In the genomic region with DNA sequence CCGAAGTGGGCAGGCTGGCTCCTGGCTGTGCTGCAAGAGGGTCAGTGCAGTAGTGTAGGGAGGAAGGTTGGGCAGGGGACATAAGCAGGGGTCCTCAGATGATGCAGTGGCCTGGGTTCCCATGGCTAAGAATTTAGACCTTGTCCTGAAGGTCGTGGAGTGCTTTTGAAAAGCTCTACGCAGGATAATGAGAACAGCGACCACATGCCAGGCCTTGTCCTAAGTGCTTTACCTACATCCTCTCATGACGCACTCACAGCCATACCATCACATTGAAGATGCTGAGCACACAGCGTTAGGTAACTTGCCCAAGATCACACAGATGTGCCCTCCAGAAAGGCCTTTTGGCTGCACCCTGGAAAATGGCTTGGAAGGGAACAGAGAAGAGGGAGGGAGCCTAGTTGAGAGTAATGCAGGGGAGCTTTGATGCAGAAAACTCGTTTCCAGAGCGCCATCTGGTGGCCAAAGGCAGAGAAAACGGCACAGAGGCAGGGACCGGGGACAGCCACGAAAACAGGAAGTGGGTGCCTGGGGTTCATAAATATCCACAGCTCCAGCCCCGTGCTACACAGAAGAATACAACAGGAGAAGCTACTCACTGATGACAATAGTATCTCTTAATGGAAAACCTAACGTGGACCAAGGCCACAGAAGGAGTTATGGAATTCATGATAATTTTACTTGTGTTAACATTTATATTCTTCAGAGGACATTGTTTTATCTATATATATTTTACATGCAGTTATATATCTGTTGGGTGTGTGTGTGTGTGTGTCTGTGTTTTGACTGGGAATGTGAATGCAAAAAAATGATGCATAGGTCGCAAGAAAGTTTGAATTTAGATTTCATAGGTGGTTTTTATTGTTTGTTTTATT, we compare ENCODE assay signal across 8 cellular contexts. TPM values are rescaled to one million over a fixed set of nuclear protein-coding genes. Genes with fewer than 3 reads are reported as not detected.
DNase-seq lines count a peak whose midpoint lies in the region; ATAC-seq, FAIRE-seq and TF ChIP-seq lines count a peak whose summit lies in the region.

No MANE protein-coding gene starts in this region.

- peak overlapping the region; percentile 12; the same call in 1 of the 2 replicates for H3K18ac ChIP-seq in H1 (ENCODE audit: extremely low read depth, low read length)

- no peak overlapping the region for H2BK20ac ChIP-seq in H1 (ENCODE audit: low read length)

- H3K4me1 Mint-ChIP-seq in activated CD8-positive, alpha-beta T cell treated with anti-CD3 and anti-CD28 coated beads, Interleukin-2, amount 10 ng/mL, durations not matched to agents 7 days and 5 days (ENCODE audit: low read depth): peaks cover 58% of the 10 kb centered on the region

- H3K79me1 ChIP-seq in H1 (ENCODE audit: low read depth, low read length): no peaks in the 10 kb centered on the region

- H3K27ac Mint-ChIP-seq in activated CD8-positive, alpha-beta T cell treated with anti-CD3 and anti-CD28 coated beads, Interleukin-2, amount 10 ng/mL, durations not matched to agents 7 days and 5 days: peak overlapping the region; percentile 86

- POLR2A ChIA-PET in activated CD8-positive, alpha-beta T cell treated with anti-CD3 and anti-CD28 coated beads, Interleukin-2, amount 10 ng/mL, durations not matched to agents 7 days and 5 days (lab: Charles Lee): interaction anchor here (0.7 to 3.0 kb wide), 13 partner anchors 9 to 277 kb away, joined by 3 to 33 read pairs (median 4); partner anchors contain the start of genes DELE1 and RNF14
- POLR2A ChIA-PET in H1 (lab: Charles Lee; ENCODE audit: partially characterized antibody): interaction anchor here (0.7 to 9.2 kb wide), 14 partner anchors 9 to 324 kb away, joined by 3 to 121 read pairs (median 4); partner anchors contain the start of genes HDAC3, RELL2 and RNF14

- TF ChIP-seq EP300 in H1 (IDR thresholded peaks at IDR 0.05; ENCODE audit: borderline replicate concordance in 1 of 2, low read depth in 2 of 2, low read length in 2 of 2): no peak

- 0 out of 4 replicates have a peak overlapping the region, but pooled peaks of 1 of the 2 experiments have one; percentile 6 for H3K4me2 ChIP-seq in H1 (ENCODE audit: insufficient read depth in 1 of 2, low read depth in 2 of 2, low read length in 2 of 2)

- H4K91ac ChIP-seq in H1 (replicated peaks; ENCODE audit: insufficient read length, low read length): peak overlapping the region; percentile 9

- no peaks in the 10 kb centered on the region for H4K20me1 ChIP-seq in H1 (replicated peaks in 1 of 2; ENCODE audit: control insufficient read depth in 1 of 2, insufficient read depth in 2 of 2, low read length in 2 of 2)

- TF ChIP-seq CTCF in HL-60 (IDR thresholded peaks at IDR 0.05; ENCODE audit: insufficient read depth, low read length) (peak; percentile 68), H1 (IDR thresholded peaks at IDR 0.05; ENCODE audit: control extremely low read depth in 1 of 3, insufficient read depth in 1 of 3, low read depth in 1 of 3, low read length in 3 of 3) (peak; percentile 80 to 91 (median 88))

- peak overlapping the region; percentile 40 for H3K4me3 Mint-ChIP-seq in activated CD8-positive, alpha-beta T cell treated with anti-CD3 and anti-CD28 coated beads, Interleukin-2, amount 10 ng/mL, durations not matched to agents 7 days and 5 days

- peak overlapping the region; percentile 13; the same call in 1 of the 2 replicates for H2BK15ac ChIP-seq in H1 (ENCODE audit: low read length)

- WGBS in H1 (ENCODE audit: extremely low coverage in 1 of 2, insufficient coverage in 1 of 2, insufficient read length in 1 of 2, insufficient replicate concordance in 2 of 2, low coverage in 1 of 2, low lambda C conversion rate in 2 of 2, missing lambda C conversion rate in 1 of 2), 2 experiments: 31% methylated on average over 14 of the region's 14 CpGs; no CpG with 5 or more reads in 1 of the 2 experiments

- H3K9me3 ChIP-seq in H1 (ENCODE audit: insufficient read depth in 2 of 2, low read depth in 1 of 2, low read length in 1 of 2): no peaks in the 10 kb centered on the region

- H3K36me3 ChIP-seq in H1 (ENCODE audit: control insufficient read depth in 2 of 4, insufficient read depth in 4 of 4, low read length in 3 of 4): no peaks in the 10 kb centered on the region

- H2AK5ac ChIP-seq in H1 (ENCODE audit: low read depth, low read length): no peak overlapping the region

- no peak overlapping the region; the same call in 1 of the 2 replicates for H4K8ac ChIP-seq in H1 (ENCODE audit: extremely low read depth, insufficient read depth, low read length)

- TF ChIP-seq RAD21 in H1 (IDR thresholded peaks at IDR 0.05 in 1 of 2, conservative IDR thresholded peaks at IDR 0.05 in 1 of 2; ENCODE audit: low read depth in 2 of 2, low read length in 2 of 2): peak; percentile 87

- H3K27ac ChIP-seq in HL-60 (replicated peaks): no peak overlapping the region
- no peak overlapping the region for H3K27ac ChIP-seq in H1 (ENCODE audit: low read depth, low read length)

- peak overlapping the region; percentile 66; the same call in 1 of the 2 replicates for H2AFZ ChIP-seq in H1 (ENCODE audit: low read length)

- CTCF ChIA-PET in activated CD8-positive, alpha-beta T cell treated with anti-CD3 and anti-CD28 coated beads, Interleukin-2, amount 10 ng/mL, durations not matched to agents 7 days and 5 days (lab: Charles Lee): interaction anchor here (0.6 to 6.9 kb wide), 81 partner anchors 8 to 417 kb away, joined by 3 to 224 read pairs (median 5); partner anchors contain the start of genes DELE1, FCHSD1, NDFIP1 and PCDH1
- CTCF ChIA-PET in H1 (lab: Charles Lee; ENCODE audit: partially characterized antibody): interaction anchor here (0.6 to 13.3 kb wide), 82 partner anchors 9 to 590 kb away, joined by 3 to 324 read pairs (median 4); partner anchors contain the start of genes ARAP3, DELE1, FCHSD1 and PCDH1

- H2BK12ac ChIP-seq in H1 (ENCODE audit: low read depth, low read length): peak overlapping the region; percentile 82

- peak; percentile 86 for FAIRE-seq in H1 (lab: Jason Lieb, UNC)

- no peaks in the 10 kb centered on the region for H3K23me2 ChIP-seq in H1 (ENCODE audit: low read depth, low read length)

- no peaks in the 10 kb centered on the region for H3K79me2 ChIP-seq in H1 (ENCODE audit: control insufficient read depth in 1 of 2, insufficient read depth in 2 of 2, low read length in 2 of 2)

- H2BK120ac ChIP-seq in H1 (replicated peaks; ENCODE audit: low read depth, low read length): peak overlapping the region; percentile 5

- no peak overlapping the region for H3K56ac ChIP-seq in H1 (replicated peaks; ENCODE audit: insufficient read length, low read depth, low read length)

- H2BK5ac ChIP-seq in H1 (ENCODE audit: low read depth, low read length): peak overlapping the region; percentile 26

- no peak overlapping the region for H3K23ac ChIP-seq in H1 (ENCODE audit: insufficient read length)

- H3K4me3 ChIP-seq in HL-60 (replicated peaks; ENCODE audit: insufficient read depth, low read length) (no peak overlapping the region), H1 (ENCODE audit: extremely low read depth in 1 of 4, insufficient read depth in 2 of 4, low read depth in 3 of 4, low read length in 4 of 4) (no peak overlapping the region)

- no peaks in the 10 kb centered on the region for H3K27me3 ChIP-seq in HL-60 (ENCODE audit: insufficient read depth, poor library complexity, severe bottlenecking)
- H3K27me3 ChIP-seq in H1 (replicated peaks in 1 of 4; ENCODE audit: control insufficient read depth in 3 of 4, extremely low read depth in 1 of 4, insufficient read depth in 3 of 4, low read length in 3 of 4): no peaks in the 10 kb centered on the region; a peak in 1 of 7 replicates

- no peaks in the 10 kb centered on the region for H3K27me3 Mint-ChIP-seq in activated CD8-positive, alpha-beta T cell treated with anti-CD3 and anti-CD28 coated beads, Interleukin-2, amount 10 ng/mL, durations not matched to agents 7 days and 5 days (ENCODE audit: low read depth)

- H3K9me3 Mint-ChIP-seq in activated CD8-positive, alpha-beta T cell treated with anti-CD3 and anti-CD28 coated beads, Interleukin-2, amount 10 ng/mL, durations not matched to agents 7 days and 5 days (ENCODE audit: insufficient read depth): no peaks in the 10 kb centered on the region

- H3K4me1 ChIP-seq in H1 (replicated peaks in 1 of 4; ENCODE audit: control insufficient read depth in 3 of 4, insufficient read depth in 4 of 4, low read length in 3 of 4): peaks cover 2 to 9% (median 9%) of the 10 kb centered on the region in 4 experiments; a peak in 6 of 7 replicates

- H3K4ac ChIP-seq in H1 (replicated peaks; ENCODE audit: insufficient read length, low read depth, low read length): peak overlapping the region; percentile 30

- no peak overlapping the region for H4K5ac ChIP-seq in H1 (ENCODE audit: insufficient read length, low read depth, low read length)

- TF ChIP-seq POLR2A in H1 (IDR thresholded peaks at IDR 0.05; ENCODE audit: control extremely low read depth in 1 of 2, low read depth in 2 of 2, low read length in 2 of 2): no peak

- DNase-seq in D341Med (ENCODE audit: low spot score) (peak; percentile 85), HL-60 (ENCODE audit: low read depth in 1 of 2, low spot score in 1 of 2) (peak; percentile 61 to 92), NOMO-1 (lab: John Stamatoyannopoulos, UW; ENCODE audit: unreplicated experiment in 2 of 2) (peak; percentile 68 to 90), H1 (ENCODE audit: low read depth in 1 of 2, low spot score in 2 of 2) (peak; percentile 50 to 92), mucosa of gallbladder (ENCODE audit: low spot score) (peak; percentile 93)
- DNase-seq in activated CD8-positive, alpha-beta T cell treated with anti-CD3 and anti-CD28 coated beads, Interleukin-2, amount 10 ng/mL, durations not matched to agents 7 days and 5 days: peak; percentile 96
- DNase-seq in stimulated activated CD8-positive, alpha-beta memory T cell treated with anti-CD3 and anti-CD28 coated beads, Interleukin-7, amount 100 ng/mL, for 1 hour (ENCODE audit: low read depth in 2 of 2): peak; percentile 82 to 83

- no peak overlapping the region for H3K9ac ChIP-seq in H1 (replicated peaks in 1 of 4; ENCODE audit: extremely low read depth in 1 of 4, low read depth in 3 of 4, low read length in 3 of 4)

- ATAC-seq in GM21360 (IDR thresholded peaks at IDR 0.05; ENCODE audit: unreplicated experiment): peak; percentile 92
- ATAC-seq in activated CD8-positive, alpha-beta T cell treated with anti-CD3 and anti-CD28 coated beads, Interleukin-2, amount 10 ng/mL, durations not matched to agents 7 days and 5 days: peak; percentile 92

- no peak overlapping the region for H3K14ac ChIP-seq in H1 (ENCODE audit: insufficient read length)

- H3K36me3 Mint-ChIP-seq in activated CD8-positive, alpha-beta T cell treated with anti-CD3 and anti-CD28 coated beads, Interleukin-2, amount 10 ng/mL, durations not matched to agents 7 days and 5 days (ENCODE audit: low read depth): no peaks in the 10 kb centered on the region

RNA-seq across cellular contexts. Expression of gene PCDH12, which starts 2.7 kb away (rescaled TPM):
- total RNA-seq in activated CD8-positive, alpha-beta T cell treated with anti-CD3 and anti-CD28 coated beads, Interleukin-2, amount 10 ng/mL, durations not matched to agents 7 days and 5 days: under 1 TPM; 0.26 to 0.29 TPM
- 0.17 and 0.21 TPM in 2 replicates for total RNA-seq in H1 (2021; fragmentation: NEBNext Ultra II Directional; extraction: Animal tissue kit (Norgen Biotek cat#: 25700))
- 0.05 and 0.06 TPM in 2 replicates for polyA plus RNA-seq in H1 (2011; rRNA removed)
- polyA plus RNA-seq in H1 (2011; cell fraction: cytosol; rRNA removed): 0.05 TPM
- polyA plus RNA-seq in H1 (2011; cell fraction: nucleus; rRNA removed): 0.26 TPM
- polyA plus RNA-seq in H1 (2012, experiment 1 of 2): 0.31 to 0.47 TPM (median 0.35 TPM) in 4 replicates
- polyA plus RNA-seq in H1 (2012, experiment 2 of 2): 0.09 TPM
- 0.14 TPM for polyA plus RNA-seq in H1 (2013, experiment 1 of 2)
- 0.26 TPM for polyA plus RNA-seq in H1 (2013, experiment 2 of 2)
- 0.06 and 0.49 TPM in 2 replicates for polyA minus RNA-seq in H1 (2011; rRNA and poly(A)+ RNA removed)
- not detected for polyA minus RNA-seq in H1 (2011; cell fraction: cytosol; rRNA and poly(A)+ RNA removed)
- polyA minus RNA-seq in H1 (2011; cell fraction: nucleus; rRNA and poly(A)+ RNA removed): 0.10 TPM
- 3.6 TPM for total RNA-seq in mucosa of gallbladder

RNA-seq across cellular contexts. Expression of gene RNF14, which starts 8.2 kb away (rescaled TPM):
- 10 to 100 TPM; 22.2 to 26.0 TPM for total RNA-seq in activated CD8-positive, alpha-beta T cell treated with anti-CD3 and anti-CD28 coated beads, Interleukin-2, amount 10 ng/mL, durations not matched to agents 7 days and 5 days
- total RNA-seq in H1 (2021; fragmentation: NEBNext Ultra II Directional; extraction: Animal tissue kit (Norgen Biotek cat#: 25700)): 19.6 and 20.2 TPM in 2 replicates
- 4.4 and 4.7 TPM in 2 replicates for polyA plus RNA-seq in H1 (2011; rRNA removed)
- polyA plus RNA-seq in H1 (2011; cell fraction: cytosol; rRNA removed): 8.1 TPM
- polyA plus RNA-seq in H1 (2011; cell fraction: nucleus; rRNA removed): 9.2 TPM
- polyA plus RNA-seq in H1 (2012, experiment 1 of 2): 10.2 to 20.8 TPM (median 13.4 TPM) in 4 replicates
- polyA plus RNA-seq in H1 (2012, experiment 2 of 2): 2.8 TPM
- polyA plus RNA-seq in H1 (2013, experiment 1 of 2): 9.4 TPM
- 9.6 TPM for polyA plus RNA-seq in H1 (2013, experiment 2 of 2)
- 17.2 and 19.1 TPM in 2 replicates for polyA minus RNA-seq in H1 (2011; rRNA and poly(A)+ RNA removed)
- polyA minus RNA-seq in H1 (2011; cell fraction: cytosol; rRNA and poly(A)+ RNA removed): 10.4 TPM
- 12.9 TPM for polyA minus RNA-seq in H1 (2011; cell fraction: nucleus; rRNA and poly(A)+ RNA removed)
- 62.7 TPM for total RNA-seq in mucosa of gallbladder

RNA-seq across cellular contexts. Expression of gene DELE1, which starts 37.0 kb away (rescaled TPM):
- total RNA-seq in activated CD8-positive, alpha-beta T cell treated with anti-CD3 and anti-CD28 coated beads, Interleukin-2, amount 10 ng/mL, durations not matched to agents 7 days and 5 days: 10 to 100 TPM; 65.7 to 65.8 TPM
- total RNA-seq in H1 (2021; fragmentation: NEBNext Ultra II Directional; extraction: Animal tissue kit (Norgen Biotek cat#: 25700)): 59.6 and 61.4 TPM in 2 replicates
- 114 and 132 TPM in 2 replicates for polyA plus RNA-seq in H1 (2011; rRNA removed)
- polyA plus RNA-seq in H1 (2011; cell fraction: cytosol; rRNA removed): 98.7 TPM
- 310 TPM for polyA plus RNA-seq in H1 (2011; cell fraction: nucleus; rRNA removed)
- polyA plus RNA-seq in H1 (2012, experiment 1 of 2): 71.4 to 88.2 TPM (median 72.4 TPM) in 4 replicates
- polyA plus RNA-seq in H1 (2012, experiment 2 of 2): 49.9 TPM
- polyA plus RNA-seq in H1 (2013, experiment 1 of 2): 46.8 TPM
- polyA plus RNA-seq in H1 (2013, experiment 2 of 2): 41.4 TPM
- 84.7 and 92.9 TPM in 2 replicates for polyA minus RNA-seq in H1 (2011; rRNA and poly(A)+ RNA removed)
- 35.0 TPM for polyA minus RNA-seq in H1 (2011; cell fraction: cytosol; rRNA and poly(A)+ RNA removed)
- polyA minus RNA-seq in H1 (2011; cell fraction: nucleus; rRNA and poly(A)+ RNA removed): 93.7 TPM
- 72.4 TPM for total RNA-seq in mucosa of gallbladder

RNA-seq across cellular contexts. Expression of gene GNPDA1, which starts 52.1 kb away (rescaled TPM):
- 10 to 100 TPM; 34.9 to 41.0 TPM for total RNA-seq in activated CD8-positive, alpha-beta T cell treated with anti-CD3 and anti-CD28 coated beads, Interleukin-2, amount 10 ng/mL, durations not matched to agents 7 days and 5 days
- 93.6 and 94.3 TPM in 2 replicates for total RNA-seq in H1 (2021; fragmentation: NEBNext Ultra II Directional; extraction: Animal tissue kit (Norgen Biotek cat#: 25700))
- 33.0 and 40.5 TPM in 2 replicates for polyA plus RNA-seq in H1 (2011; rRNA removed)
- 36.4 TPM for polyA plus RNA-seq in H1 (2011; cell fraction: cytosol; rRNA removed)
- polyA plus RNA-seq in H1 (2011; cell fraction: nucleus; rRNA removed): 36.0 TPM
- polyA plus RNA-seq in H1 (2012, experiment 1 of 2): 80.2 to 92.6 TPM (median 81.5 TPM) in 4 replicates
- 83.8 TPM for polyA plus RNA-seq in H1 (2012, experiment 2 of 2)
- polyA plus RNA-seq in H1 (2013, experiment 1 of 2): 57.1 TPM
- polyA plus RNA-seq in H1 (2013, experiment 2 of 2): 61.9 TPM
- polyA minus RNA-seq in H1 (2011; rRNA and poly(A)+ RNA removed): 34.9 and 53.7 TPM in 2 replicates
- 31.9 TPM for polyA minus RNA-seq in H1 (2011; cell fraction: cytosol; rRNA and poly(A)+ RNA removed)
- 24.4 TPM for polyA minus RNA-seq in H1 (2011; cell fraction: nucleus; rRNA and poly(A)+ RNA removed)
- 28.7 TPM for total RNA-seq in mucosa of gallbladder
